Comparison of ENCODE assay signal across 1 cellular context in the genomic region with DNA sequence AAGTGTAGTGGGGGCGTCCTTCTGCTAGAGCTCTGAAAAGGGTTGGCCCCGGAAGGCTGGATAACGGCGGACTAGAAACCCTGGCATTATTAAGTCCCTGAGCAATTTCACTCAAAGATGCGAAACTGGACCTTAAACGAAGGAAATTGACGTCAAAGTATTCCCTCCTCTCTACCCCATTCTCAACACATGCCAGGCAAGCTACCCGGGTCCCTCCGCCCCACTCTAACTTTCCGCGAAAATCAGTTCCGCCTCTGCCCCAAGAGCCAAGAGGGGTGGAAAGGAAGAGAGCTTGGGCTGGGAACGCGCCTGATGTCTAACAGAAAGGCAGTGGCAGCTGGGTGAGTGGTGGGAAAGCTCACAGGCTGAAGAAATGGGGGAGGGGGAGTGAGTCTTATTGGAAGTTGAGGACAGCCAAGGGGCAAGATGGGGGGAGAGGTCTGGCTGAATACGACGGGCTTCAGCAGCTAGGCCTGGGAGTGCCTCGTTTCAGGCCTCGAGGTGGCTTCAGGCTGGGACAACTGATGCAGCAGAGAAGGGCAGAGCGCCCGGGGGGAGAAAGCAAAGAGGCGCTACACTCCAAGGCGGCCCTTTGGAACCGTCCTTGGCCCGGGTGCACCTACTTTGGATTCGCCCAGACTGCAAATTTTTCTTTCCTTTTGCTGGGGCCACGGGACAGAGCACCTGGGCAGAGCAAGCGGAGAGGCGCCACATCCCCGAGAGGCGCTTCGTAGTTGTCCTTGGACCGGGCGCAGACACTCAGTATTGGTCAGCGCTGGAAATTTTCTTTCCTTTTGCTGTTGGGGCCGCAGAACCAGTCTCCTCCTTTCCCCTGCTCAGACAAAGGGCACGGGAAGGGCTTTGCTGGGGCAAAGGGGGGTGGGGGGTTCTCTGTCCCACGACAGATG.
A peak's percentile ranks its signal among the peaks of the same experiment; 100 is the strongest.
TF ChIP-seq lines count a peak whose summit lies in the region.

No MANE protein-coding gene starts in this region.

TF ChIP-seq in WTC11, 78 proteins besides CTCF, POLR2A, EP300 and RAD21 (continued from another document):
- TF ChIP-seq, protein P1, sequence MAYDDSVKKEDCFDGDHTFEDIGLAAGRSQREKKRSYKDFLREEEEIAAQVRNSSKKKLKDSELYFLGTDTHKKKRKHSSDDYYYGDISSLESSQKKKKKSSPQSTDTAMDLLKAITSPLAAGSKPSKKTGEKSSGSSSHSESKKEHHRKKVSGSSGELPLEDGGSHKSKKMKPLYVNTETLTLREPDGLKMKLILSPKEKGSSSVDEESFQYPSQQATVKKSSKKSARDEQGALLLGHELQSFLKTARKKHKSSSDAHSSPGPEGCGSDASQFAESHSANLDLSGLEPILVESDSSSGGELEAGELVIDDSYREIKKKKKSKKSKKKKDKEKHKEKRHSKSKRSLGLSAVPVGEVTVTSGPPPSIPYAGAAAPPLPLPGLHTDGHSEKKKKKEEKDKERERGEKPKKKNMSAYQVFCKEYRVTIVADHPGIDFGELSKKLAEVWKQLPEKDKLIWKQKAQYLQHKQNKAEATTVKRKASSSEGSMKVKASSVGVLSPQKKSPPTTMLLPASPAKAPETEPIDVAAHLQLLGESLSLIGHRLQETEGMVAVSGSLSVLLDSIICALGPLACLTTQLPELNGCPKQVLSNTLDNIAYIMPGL (CRISPR knock-in tag; IDR thresholded peaks at IDR 0.05), result no peak
- TF ChIP-seq, protein P2, sequence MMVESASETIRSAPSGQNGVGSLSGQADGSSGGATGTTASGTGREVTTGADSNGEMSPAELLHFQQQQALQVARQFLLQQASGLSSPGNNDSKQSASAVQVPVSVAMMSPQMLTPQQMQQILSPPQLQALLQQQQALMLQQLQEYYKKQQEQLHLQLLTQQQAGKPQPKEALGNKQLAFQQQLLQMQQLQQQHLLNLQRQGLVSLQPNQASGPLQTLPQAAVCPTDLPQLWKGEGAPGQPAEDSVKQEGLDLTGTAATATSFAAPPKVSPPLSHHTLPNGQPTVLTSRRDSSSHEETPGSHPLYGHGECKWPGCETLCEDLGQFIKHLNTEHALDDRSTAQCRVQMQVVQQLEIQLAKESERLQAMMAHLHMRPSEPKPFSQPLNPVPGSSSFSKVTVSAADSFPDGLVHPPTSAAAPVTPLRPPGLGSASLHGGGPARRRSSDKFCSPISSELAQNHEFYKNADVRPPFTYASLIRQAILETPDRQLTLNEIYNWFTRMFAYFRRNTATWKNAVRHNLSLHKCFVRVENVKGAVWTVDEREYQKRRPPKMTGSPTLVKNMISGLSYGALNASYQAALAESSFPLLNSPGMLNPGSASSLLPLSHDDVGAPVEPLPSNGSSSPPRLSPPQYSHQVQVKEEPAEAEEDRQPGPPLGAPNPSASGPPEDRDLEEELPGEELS (CRISPR knock-in tag; IDR thresholded peaks at IDR 0.05), result no peak
- TF ChIP-seq NFYB (CRISPR knock-in tag; conservative IDR thresholded peaks at IDR 0.05; ENCODE audit: low read depth), result no peak
- no peak for TF ChIP-seq GTF2I (CRISPR knock-in tag; conservative IDR thresholded peaks at IDR 0.05)
- TF ChIP-seq, protein P3, sequence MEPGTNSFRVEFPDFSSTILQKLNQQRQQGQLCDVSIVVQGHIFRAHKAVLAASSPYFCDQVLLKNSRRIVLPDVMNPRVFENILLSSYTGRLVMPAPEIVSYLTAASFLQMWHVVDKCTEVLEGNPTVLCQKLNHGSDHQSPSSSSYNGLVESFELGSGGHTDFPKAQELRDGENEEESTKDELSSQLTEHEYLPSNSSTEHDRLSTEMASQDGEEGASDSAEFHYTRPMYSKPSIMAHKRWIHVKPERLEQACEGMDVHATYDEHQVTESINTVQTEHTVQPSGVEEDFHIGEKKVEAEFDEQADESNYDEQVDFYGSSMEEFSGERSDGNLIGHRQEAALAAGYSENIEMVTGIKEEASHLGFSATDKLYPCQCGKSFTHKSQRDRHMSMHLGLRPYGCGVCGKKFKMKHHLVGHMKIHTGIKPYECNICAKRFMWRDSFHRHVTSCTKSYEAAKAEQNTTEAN (CRISPR knock-in tag; IDR thresholded peaks at IDR 0.05), result no peak; the same call in 1 of the 2 replicates
- TF ChIP-seq, protein P4, sequence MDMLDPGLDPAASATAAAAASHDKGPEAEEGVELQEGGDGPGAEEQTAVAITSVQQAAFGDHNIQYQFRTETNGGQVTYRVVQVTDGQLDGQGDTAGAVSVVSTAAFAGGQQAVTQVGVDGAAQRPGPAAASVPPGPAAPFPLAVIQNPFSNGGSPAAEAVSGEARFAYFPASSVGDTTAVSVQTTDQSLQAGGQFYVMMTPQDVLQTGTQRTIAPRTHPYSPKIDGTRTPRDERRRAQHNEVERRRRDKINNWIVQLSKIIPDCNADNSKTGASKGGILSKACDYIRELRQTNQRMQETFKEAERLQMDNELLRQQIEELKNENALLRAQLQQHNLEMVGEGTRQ (CRISPR knock-in tag; IDR thresholded peaks at IDR 0.05), result 0 out of 2 replicates have a peak, but pooled peaks have one; percentile 0
- TF ChIP-seq ZNF121 (CRISPR knock-in tag; IDR thresholded peaks at IDR 0.05), result peak; percentile 75; the same call in 1 of the 2 replicates
- TF ChIP-seq ZNF232 (CRISPR knock-in tag; IDR thresholded peaks at IDR 0.05), result no peak
- TF ChIP-seq TEAD4 (CRISPR knock-in tag; IDR thresholded peaks at IDR 0.05), result no peak
- TF ChIP-seq, protein P5, sequence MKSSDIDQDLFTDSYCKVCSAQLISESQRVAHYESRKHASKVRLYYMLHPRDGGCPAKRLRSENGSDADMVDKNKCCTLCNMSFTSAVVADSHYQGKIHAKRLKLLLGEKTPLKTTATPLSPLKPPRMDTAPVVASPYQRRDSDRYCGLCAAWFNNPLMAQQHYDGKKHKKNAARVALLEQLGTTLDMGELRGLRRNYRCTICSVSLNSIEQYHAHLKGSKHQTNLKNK (CRISPR knock-in tag; IDR thresholded peaks at IDR 0.05), result no peak
- no peak for TF ChIP-seq ZNF263 (CRISPR knock-in tag; IDR thresholded peaks at IDR 0.05; ENCODE audit: low read depth)
- TF ChIP-seq, protein P6, sequence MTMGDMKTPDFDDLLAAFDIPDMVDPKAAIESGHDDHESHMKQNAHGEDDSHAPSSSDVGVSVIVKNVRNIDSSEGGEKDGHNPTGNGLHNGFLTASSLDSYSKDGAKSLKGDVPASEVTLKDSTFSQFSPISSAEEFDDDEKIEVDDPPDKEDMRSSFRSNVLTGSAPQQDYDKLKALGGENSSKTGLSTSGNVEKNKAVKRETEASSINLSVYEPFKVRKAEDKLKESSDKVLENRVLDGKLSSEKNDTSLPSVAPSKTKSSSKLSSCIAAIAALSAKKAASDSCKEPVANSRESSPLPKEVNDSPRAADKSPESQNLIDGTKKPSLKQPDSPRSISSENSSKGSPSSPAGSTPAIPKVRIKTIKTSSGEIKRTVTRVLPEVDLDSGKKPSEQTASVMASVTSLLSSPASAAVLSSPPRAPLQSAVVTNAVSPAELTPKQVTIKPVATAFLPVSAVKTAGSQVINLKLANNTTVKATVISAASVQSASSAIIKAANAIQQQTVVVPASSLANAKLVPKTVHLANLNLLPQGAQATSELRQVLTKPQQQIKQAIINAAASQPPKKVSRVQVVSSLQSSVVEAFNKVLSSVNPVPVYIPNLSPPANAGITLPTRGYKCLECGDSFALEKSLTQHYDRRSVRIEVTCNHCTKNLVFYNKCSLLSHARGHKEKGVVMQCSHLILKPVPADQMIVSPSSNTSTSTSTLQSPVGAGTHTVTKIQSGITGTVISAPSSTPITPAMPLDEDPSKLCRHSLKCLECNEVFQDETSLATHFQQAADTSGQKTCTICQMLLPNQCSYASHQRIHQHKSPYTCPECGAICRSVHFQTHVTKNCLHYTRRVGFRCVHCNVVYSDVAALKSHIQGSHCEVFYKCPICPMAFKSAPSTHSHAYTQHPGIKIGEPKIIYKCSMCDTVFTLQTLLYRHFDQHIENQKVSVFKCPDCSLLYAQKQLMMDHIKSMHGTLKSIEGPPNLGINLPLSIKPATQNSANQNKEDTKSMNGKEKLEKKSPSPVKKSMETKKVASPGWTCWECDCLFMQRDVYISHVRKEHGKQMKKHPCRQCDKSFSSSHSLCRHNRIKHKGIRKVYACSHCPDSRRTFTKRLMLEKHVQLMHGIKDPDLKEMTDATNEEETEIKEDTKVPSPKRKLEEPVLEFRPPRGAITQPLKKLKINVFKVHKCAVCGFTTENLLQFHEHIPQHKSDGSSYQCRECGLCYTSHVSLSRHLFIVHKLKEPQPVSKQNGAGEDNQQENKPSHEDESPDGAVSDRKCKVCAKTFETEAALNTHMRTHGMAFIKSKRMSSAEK (CRISPR knock-in tag; IDR thresholded peaks at IDR 0.05; ENCODE audit: borderline replicate concordance), result no peak
- no peak for TF ChIP-seq ELF4 (CRISPR knock-in tag; IDR thresholded peaks at IDR 0.05; ENCODE audit: low read depth)
- TF ChIP-seq, protein P7, sequence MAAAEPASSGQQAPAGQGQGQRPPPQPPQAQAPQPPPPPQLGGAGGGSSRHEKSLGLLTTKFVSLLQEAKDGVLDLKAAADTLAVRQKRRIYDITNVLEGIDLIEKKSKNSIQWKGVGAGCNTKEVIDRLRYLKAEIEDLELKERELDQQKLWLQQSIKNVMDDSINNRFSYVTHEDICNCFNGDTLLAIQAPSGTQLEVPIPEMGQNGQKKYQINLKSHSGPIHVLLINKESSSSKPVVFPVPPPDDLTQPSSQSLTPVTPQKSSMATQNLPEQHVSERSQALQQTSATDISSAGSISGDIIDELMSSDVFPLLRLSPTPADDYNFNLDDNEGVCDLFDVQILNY (CRISPR knock-in tag; IDR thresholded peaks at IDR 0.05), result no peak
- no peak for TF ChIP-seq NR1H2 (CRISPR knock-in tag; IDR thresholded peaks at IDR 0.05)
- TF ChIP-seq, protein P8, sequence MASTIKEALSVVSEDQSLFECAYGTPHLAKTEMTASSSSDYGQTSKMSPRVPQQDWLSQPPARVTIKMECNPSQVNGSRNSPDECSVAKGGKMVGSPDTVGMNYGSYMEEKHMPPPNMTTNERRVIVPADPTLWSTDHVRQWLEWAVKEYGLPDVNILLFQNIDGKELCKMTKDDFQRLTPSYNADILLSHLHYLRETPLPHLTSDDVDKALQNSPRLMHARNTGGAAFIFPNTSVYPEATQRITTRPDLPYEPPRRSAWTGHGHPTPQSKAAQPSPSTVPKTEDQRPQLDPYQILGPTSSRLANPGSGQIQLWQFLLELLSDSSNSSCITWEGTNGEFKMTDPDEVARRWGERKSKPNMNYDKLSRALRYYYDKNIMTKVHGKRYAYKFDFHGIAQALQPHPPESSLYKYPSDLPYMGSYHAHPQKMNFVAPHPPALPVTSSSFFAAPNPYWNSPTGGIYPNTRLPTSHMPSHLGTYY (CRISPR knock-in tag; IDR thresholded peaks at IDR 0.05), result no peak
- TF ChIP-seq, protein P9, sequence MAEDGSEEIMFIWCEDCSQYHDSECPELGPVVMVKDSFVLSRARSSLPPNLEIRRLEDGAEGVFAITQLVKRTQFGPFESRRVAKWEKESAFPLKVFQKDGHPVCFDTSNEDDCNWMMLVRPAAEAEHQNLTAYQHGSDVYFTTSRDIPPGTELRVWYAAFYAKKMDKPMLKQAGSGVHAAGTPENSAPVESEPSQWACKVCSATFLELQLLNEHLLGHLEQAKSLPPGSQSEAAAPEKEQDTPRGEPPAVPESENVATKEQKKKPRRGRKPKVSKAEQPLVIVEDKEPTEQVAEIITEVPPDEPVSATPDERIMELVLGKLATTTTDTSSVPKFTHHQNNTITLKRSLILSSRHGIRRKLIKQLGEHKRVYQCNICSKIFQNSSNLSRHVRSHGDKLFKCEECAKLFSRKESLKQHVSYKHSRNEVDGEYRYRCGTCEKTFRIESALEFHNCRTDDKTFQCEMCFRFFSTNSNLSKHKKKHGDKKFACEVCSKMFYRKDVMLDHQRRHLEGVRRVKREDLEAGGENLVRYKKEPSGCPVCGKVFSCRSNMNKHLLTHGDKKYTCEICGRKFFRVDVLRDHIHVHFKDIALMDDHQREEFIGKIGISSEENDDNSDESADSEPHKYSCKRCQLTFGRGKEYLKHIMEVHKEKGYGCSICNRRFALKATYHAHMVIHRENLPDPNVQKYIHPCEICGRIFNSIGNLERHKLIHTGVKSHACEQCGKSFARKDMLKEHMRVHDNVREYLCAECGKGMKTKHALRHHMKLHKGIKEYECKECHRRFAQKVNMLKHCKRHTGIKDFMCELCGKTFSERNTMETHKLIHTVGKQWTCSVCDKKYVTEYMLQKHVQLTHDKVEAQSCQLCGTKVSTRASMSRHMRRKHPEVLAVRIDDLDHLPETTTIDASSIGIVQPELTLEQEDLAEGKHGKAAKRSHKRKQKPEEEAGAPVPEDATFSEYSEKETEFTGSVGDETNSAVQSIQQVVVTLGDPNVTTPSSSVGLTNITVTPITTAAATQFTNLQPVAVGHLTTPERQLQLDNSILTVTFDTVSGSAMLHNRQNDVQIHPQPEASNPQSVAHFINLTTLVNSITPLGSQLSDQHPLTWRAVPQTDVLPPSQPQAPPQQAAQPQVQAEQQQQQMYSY (CRISPR knock-in tag; IDR thresholded peaks at IDR 0.05), result peak; percentile 4; the same call in 1 of the 2 replicates
- no peak for TF ChIP-seq ZNF423 (CRISPR knock-in tag; IDR thresholded peaks at IDR 0.05)
- no peak for TF ChIP-seq ZNF317 (CRISPR knock-in tag; IDR thresholded peaks at IDR 0.05; ENCODE audit: borderline replicate concordance, low read depth)
- no peak for TF ChIP-seq CREM (CRISPR knock-in tag; IDR thresholded peaks at IDR 0.05)
TF ChIP-seq in WTC11: peak in this region for 6.
